In genomic region chrX:105564536-105564935, GRCh38 we compare ENCODE assay signal across 16 cellular contexts.
DNase-seq lines count a peak whose midpoint lies in the region; ATAC-seq and TF ChIP-seq lines count a peak whose summit lies in the region.
"Had no signal": no experiment of that assay in that cellular context is flagged by ENCODE, and none has a peak within 500 bp of the region (broad histone marks: within the 10 kb centered on the region; RNA-seq: fewer than 3 reads in every experiment).

No MANE protein-coding gene starts in this region.

- no peaks in the 10 kb centered on the region for H3K9me3 ChIP-seq in left lung
- H3K9me3 ChIP-seq: colonic mucosa, lower lobe of right lung, ovary had no signal

- no peaks in the 10 kb centered on the region for H3K36me3 ChIP-seq in left lung
- H3K36me3 ChIP-seq: colonic mucosa, lower lobe of right lung, ovary had no signal

- peaks cover 3% of the 10 kb centered on the region for H3K9me3 Mint-ChIP-seq in chondrocyte (ENCODE audit: low read depth)
- H3K9me3 Mint-ChIP-seq: activated CD4-positive, alpha-beta T cell treated with anti-CD3 and anti-CD28 coated beads, Interleukin-2, amount 10 ng/mL, durations not matched to agents 24 days and 14 days had no signal

- DNase-seq in Daoy (ENCODE audit: low read depth): peak; percentile 80
- DNase-seq in OCI-M1 (lab: John Stamatoyannopoulos, UW): peak; percentile 38
- no peak for DNase-seq in chondrocyte (ENCODE audit: low spot score)
- DNase-seq in left lung: no peak
- DNase-seq in SHP77 treated with DMSO at 0.1 percent for 48 hours (lab: John Stamatoyannopoulos, UW): no peak
- DNase-seq in GM19238 (ENCODE audit: insufficient read length, low spot score): no peak
- DNase-seq in cerebellum (ENCODE audit: low spot score): no peak
- DNase-seq: activated CD4-positive, alpha-beta T cell treated with anti-CD3 and anti-CD28 coated beads, Interleukin-2, amount 10 ng/mL, durations not matched to agents 24 days and 14 days; activated gamma-delta T cell; colonic mucosa; lower lobe of right lung; NCI-H1694 treated with DMSO at 0.1 percent for 48 hours; ovary; stimulated activated naive CD4-positive, alpha-beta T cell; T-cell had no signal

- H3K4me1 Mint-ChIP-seq in chondrocyte (ENCODE audit: low read depth): peaks cover 4% of the 10 kb centered on the region
- H3K4me1 Mint-ChIP-seq: activated CD4-positive, alpha-beta T cell treated with anti-CD3 and anti-CD28 coated beads, Interleukin-2, amount 10 ng/mL, durations not matched to agents 24 days and 14 days; T-cell had no signal

- no peak overlapping the region for H3K27ac ChIP-seq in left lung
- H3K27ac ChIP-seq: colonic mucosa, lower lobe of right lung, ovary had no signal

- peak; percentile 51 for ATAC-seq in left lung
- no peak for ATAC-seq in HG02623 (IDR thresholded peaks at IDR 0.05; ENCODE audit: unreplicated experiment)
- ATAC-seq: lower lobe of right lung, T-cell had no signal

- peak overlapping the region; percentile 39 for H3K27ac Mint-ChIP-seq in chondrocyte (ENCODE audit: unreplicated experiment)
- H3K27ac Mint-ChIP-seq: activated CD4-positive, alpha-beta T cell treated with anti-CD3 and anti-CD28 coated beads, Interleukin-2, amount 10 ng/mL, durations not matched to agents 24 days and 14 days; T-cell had no signal

- H3K4me1 ChIP-seq in left lung: no peaks in the 10 kb centered on the region
- H3K4me1 ChIP-seq: colonic mucosa, lower lobe of right lung had no signal

- intact Hi-C loops in left lung (cut with DNase I): no loop called here

- no peak for TF ChIP-seq CTCF in chondrocyte (IDR thresholded peaks at IDR 0.05)
- TF ChIP-seq CTCF in left lung (IDR thresholded peaks at IDR 0.05): no peak

- H3K27me3 Mint-ChIP-seq in chondrocyte (ENCODE audit: low read depth): no peaks in the 10 kb centered on the region
- H3K27me3 Mint-ChIP-seq: activated CD4-positive, alpha-beta T cell treated with anti-CD3 and anti-CD28 coated beads, Interleukin-2, amount 10 ng/mL, durations not matched to agents 24 days and 14 days had no signal

- no peak overlapping the region for H3K4me3 ChIP-seq in left lung
- H3K4me3 ChIP-seq: colonic mucosa, lower lobe of right lung, ovary had no signal

- H3K27me3 ChIP-seq in left lung: peaks cover 0 to 9% of the 10 kb centered on the region in 2 donors
- H3K27me3 ChIP-seq: colonic mucosa, ovary had no signal

- H3K36me3 Mint-ChIP-seq in chondrocyte (ENCODE audit: low read depth): no peaks in the 10 kb centered on the region
- H3K36me3 Mint-ChIP-seq: T-cell had no signal

- H3K4me3 Mint-ChIP-seq in chondrocyte (ENCODE audit: unreplicated experiment): no peak overlapping the region
- H3K4me3 Mint-ChIP-seq: activated CD4-positive, alpha-beta T cell treated with anti-CD3 and anti-CD28 coated beads, Interleukin-2, amount 10 ng/mL, durations not matched to agents 24 days and 14 days; T-cell had no signal

Comparison
In these comparisons a context has a peak if more than half of its experiments do, and no peak if none do; other contexts are left out.
1. DNase-seq: peak in Daoy (single experiment) and OCI-M1 (single experiment); none in chondrocyte (single experiment), left lung (0 of 2), SHP77 treated with DMSO at 0.1 percent for 48 hours (single experiment), GM19238 (single experiment) and cerebellum (single experiment).